ENCODE assay signal across 8 cellular contexts in the genomic region with DNA sequence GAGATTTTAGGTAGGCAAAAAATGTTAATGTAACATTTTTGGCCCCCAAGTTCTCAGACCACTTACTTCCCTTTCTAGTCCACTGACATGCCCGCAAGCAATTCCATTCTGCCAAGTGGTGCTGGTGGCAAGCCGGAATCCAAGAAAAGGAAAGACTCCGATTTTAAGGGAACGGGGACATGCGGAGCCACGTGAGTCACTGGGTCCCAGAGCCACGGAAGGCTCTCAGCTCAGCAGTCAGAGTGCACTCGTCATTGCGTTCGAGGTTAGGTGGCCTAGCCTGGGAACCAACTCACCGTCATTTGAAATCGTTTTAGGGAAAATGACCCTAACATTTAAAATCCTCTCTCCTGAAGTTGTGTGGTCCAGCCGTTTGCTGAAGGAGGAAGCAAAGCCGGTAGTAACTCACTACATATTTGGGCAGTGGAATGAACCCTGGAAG. TPM values are rescaled to one million over a fixed set of nuclear protein-coding genes. Genes with fewer than 3 reads are reported as not detected.
DNase-seq lines count a peak whose midpoint lies in the region; ATAC-seq and TF ChIP-seq lines count a peak whose summit lies in the region.

No MANE protein-coding gene starts in this region.

- CTCF ChIA-PET in HCT116 (lab: Charles Lee), result interaction anchor here (1.0 to 1.9 kb wide), 3 partner anchors 21 to 236 kb away, joined by 3 to 7 read pairs (median 4); no protein-coding TSS in a partner anchor

- H3K36me3 ChIP-seq in BLaER1 (no peaks in the 10 kb centered on the region), HCT116 (ENCODE audit: control insufficient read depth in 1 of 2, insufficient read depth in 2 of 2, low read length in 2 of 2) (0 out of 4 replicates have a peak, but pooled peaks cover 0 to 4% of the 10 kb centered on the region in 2 experiments), mucosa of descending colon (ENCODE audit: low read depth) (no peaks in the 10 kb centered on the region), thymus (ENCODE audit: control insufficient read depth, insufficient read depth) (no peaks in the 10 kb centered on the region)

- H4K20me1 ChIP-seq in BLaER1 (no peaks in the 10 kb centered on the region), HCT116 (ENCODE audit: insufficient read depth) (no peaks in the 10 kb centered on the region)

- TF ChIP-seq RAD21 in HCT116 (IDR thresholded peaks at IDR 0.05; ENCODE audit: low read depth), result no peak

- H3K9me2 ChIP-seq in HCT116 (ENCODE audit: insufficient read depth), result no peaks in the 10 kb centered on the region

- WGBS in thymus, result 15% methylated on average over 14 of the region's 14 CpGs

- DNase-seq in HCT116 (ENCODE audit: low read depth, low spot score), result peak; percentile 18
- DNase-seq in epithelial cell of esophagus (ENCODE audit: low read depth), result peak; percentile 58
- DNase-seq in mucosa of descending colon, result peak; percentile 57 to 63 (median 60)
- DNase-seq in effector CD4-positive, alpha-beta T cell, result no peak

- TF ChIP-seq CTCF in HCT116 (IDR thresholded peaks at IDR 0.05 in 2 of 3, conservative IDR thresholded peaks at IDR 0.05 in 1 of 3; ENCODE audit: borderline replicate concordance in 1 of 3, insufficient read depth in 1 of 3, low read depth in 2 of 3, low read length in 2 of 3) (no peak), VCaP (conservative IDR thresholded peaks at IDR 0.05) (no peak), epithelial cell of esophagus (IDR thresholded peaks at IDR 0.05; ENCODE audit: insufficient read depth, low read depth, low read length, missing control alignments) (no peak), mucosa of descending colon (IDR thresholded peaks at IDR 0.05) (no peak)

- BruUV-seq in HCT116 (replicated peaks; lab: Mats Ljungman, UMichigan), result TSS peak; percentile 74

- H3K27me3 ChIP-seq in BLaER1 (no peaks in the 10 kb centered on the region), HCT116 (ENCODE audit: insufficient read depth, low read length) (no peaks in the 10 kb centered on the region), thymus (ENCODE audit: control insufficient read depth, insufficient read depth) (no peaks in the 10 kb centered on the region)

- ATAC-seq in HCT116 (no peak), mucosa of descending colon (no peak), GM21737 (IDR thresholded peaks at IDR 0.05; ENCODE audit: unreplicated experiment) (no peak)

- peaks cover 17% of the 10 kb centered on the region for H3K4me1 ChIP-seq in BLaER1
- peaks cover 8 to 21% of the 10 kb centered on the region in 2 experiments for H3K4me1 ChIP-seq in HCT116 (ENCODE audit: control insufficient read depth in 1 of 2, insufficient read depth in 2 of 2, low read length in 2 of 2)
- peaks cover 3% of the 10 kb centered on the region for H3K4me1 ChIP-seq in mucosa of descending colon (ENCODE audit: low read depth)
- no peaks in the 10 kb centered on the region for H3K4me1 ChIP-seq in thymus (ENCODE audit: control insufficient read depth, insufficient read depth, low read length)

- H3K27ac ChIP-seq in BLaER1 (peak overlapping the region; percentile 97), HCT116 (ENCODE audit: low read depth, low read length) (peak overlapping the region; percentile 66), VCaP (peak overlapping the region; percentile 74), thymus (ENCODE audit: low read depth) (peak overlapping the region; percentile 90)

- peak overlapping the region; percentile 94 for H3K4me2 ChIP-seq in BLaER1
- peak overlapping the region; percentile 79 for H3K4me2 ChIP-seq in HCT116 (ENCODE audit: low read length)

- no peak overlapping the region for H2AFZ ChIP-seq in HCT116 (ENCODE audit: low read depth, low read length, poor library complexity, severe bottlenecking)

- H3K79me2 ChIP-seq in HCT116 (ENCODE audit: insufficient read depth, low read length), result peaks cover 7% of the 10 kb centered on the region; the same call in 1 of the 2 replicates

- peak overlapping the region; percentile 93 for H3K4me3 ChIP-seq in BLaER1
- peak overlapping the region; percentile 68 to 85 for H3K4me3 ChIP-seq in HCT116 (replicated peaks in 1 of 2; ENCODE audit: low read depth in 1 of 2, low read length in 2 of 2)
- peak overlapping the region; percentile 71 for H3K4me3 ChIP-seq in epithelial cell of esophagus (ENCODE audit: low read length)
- peak overlapping the region; percentile 38 for H3K4me3 ChIP-seq in mucosa of descending colon
- H3K4me3 ChIP-seq in thymus (ENCODE audit: low read length), result peak overlapping the region; percentile 73

- RAD21 ChIA-PET in HCT116 (lab: Charles Lee; ENCODE audit: low non-redundant PET in 1 of 2, low total read pairs in 2 of 2, uncharacterized antibody in 2 of 2, unreplicated experiment in 2 of 2), result no interaction called here

- intact Hi-C loops in HCT116 (cut with micrococcal nuclease) (loop anchor here (2.0 to 5.0 kb wide), 3 partner anchors 41 to 245 kb away; a partner anchor contains a TSS), mucosa of descending colon (cut with DNase I, micrococcal nuclease) (loop anchor here in 1 of 2 donors (10.0 kb wide), 1 partner anchor 239 kb away; no protein-coding TSS in a partner anchor)

- TF ChIP-seq POLR2A in HCT116 (IDR thresholded peaks at IDR 0.05; ENCODE audit: borderline replicate concordance, extremely low read depth, insufficient read depth, insufficient read length), result no peak

- H3K9ac ChIP-seq in BLaER1 (peak overlapping the region; percentile 93), HCT116 (ENCODE audit: low read length) (peak overlapping the region; percentile 94)

- POLR2A ChIA-PET in HCT116 (lab: Charles Lee), result interaction anchor here (1.2 kb wide), 1 partner anchor 8 kb away, joined by 6 read pairs; no protein-coding TSS in a partner anchor

- no peaks in the 10 kb centered on the region for H3K9me3 ChIP-seq in BLaER1
- H3K9me3 ChIP-seq in HCT116 (ENCODE audit: control insufficient read depth in 1 of 2, insufficient read depth in 1 of 2, low read depth in 1 of 2, low read length in 2 of 2), result no peaks in the 10 kb centered on the region
- no peaks in the 10 kb centered on the region for H3K9me3 ChIP-seq in mucosa of descending colon
- H3K9me3 ChIP-seq in thymus (ENCODE audit: control insufficient read depth), result no peaks in the 10 kb centered on the region

TF ChIP-seq in HCT116, 20 proteins besides CTCF, POLR2A, EP300 and RAD21:
- no peak for TF ChIP-seq JUND (IDR thresholded peaks at IDR 0.05)
- TF ChIP-seq, protein P1, sequence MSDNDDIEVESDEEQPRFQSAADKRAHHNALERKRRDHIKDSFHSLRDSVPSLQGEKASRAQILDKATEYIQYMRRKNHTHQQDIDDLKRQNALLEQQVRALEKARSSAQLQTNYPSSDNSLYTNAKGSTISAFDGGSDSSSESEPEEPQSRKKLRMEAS (IDR thresholded peaks at IDR 0.05), result peak; percentile 53; the same call in 1 of the 2 replicates

RNA-seq across cellular contexts. Expression of a gene that starts 0.7 kb away (rescaled TPM):
- 13.8 TPM for total RNA-seq in HCT116 (2021; ENCODE audit: unreplicated experiment)
- polyA plus RNA-seq in HCT116 (2012), result 7.0 and 9.1 TPM in 2 replicates
- total RNA-seq in mucosa of descending colon, result 10 to 100 TPM; 15.9 to 21.1 (median 16.5) TPM
- 13.3 TPM for polyA plus RNA-seq in thymus

RNA-seq across cellular contexts. Expression of a gene that starts 41.4 kb away (rescaled TPM):
- total RNA-seq in HCT116 (2021; ENCODE audit: unreplicated experiment) (73.7 TPM), mucosa of descending colon (10 to 100 TPM; 47.4 to 53.9 (median 49.0) TPM)
- 23.9 and 33.7 TPM in 2 replicates for polyA plus RNA-seq in HCT116 (2012)
- polyA plus RNA-seq in thymus, result 63.6 TPM

Comparison
In these comparisons a context has a peak if more than half of its experiments do, and no peak if none do; other contexts are left out.
1. H3K4me3 ChIP-seq: peak in every context shown above with its lines; median percentile 93 in BLaER1; 76 in HCT116; 73 in thymus; 71 in epithelial cell of esophagus; 38 in mucosa of descending colon.